27 cellular contexts compared by ENCODE assay signal in genomic region chr20:6152777-6153176, GRCh38. TPM values are rescaled to one million over a fixed set of nuclear protein-coding genes. Genes with fewer than 3 reads are reported as not detected.
A peak's percentile ranks its signal among the peaks of the same experiment; 100 is the strongest.
DNase-seq lines count a peak whose midpoint lies in the region; ATAC-seq, FAIRE-seq and TF ChIP-seq lines count a peak whose summit lies in the region.
"Had no signal": no experiment of that assay in that cellular context is flagged by ENCODE, and none has a peak within 500 bp of the region (broad histone marks: within the 10 kb centered on the region; RNA-seq: fewer than 3 reads in every experiment).

No MANE protein-coding gene starts in this region.

- no peak overlapping the region for H4K8ac ChIP-seq in mesendoderm (ENCODE audit: low read depth, low read length)

- BruUV-seq in GM12878 (replicated peaks; lab: Mats Ljungman, UMichigan): no TSS peak

- no peak overlapping the region for H2AK5ac ChIP-seq in mesendoderm (ENCODE audit: low read length)

- TF ChIP-seq POLR2A in GM12878 (IDR thresholded peaks at IDR 0.05; ENCODE audit: low read depth, low read length) (no peak), esophagus muscularis mucosa (IDR thresholded peaks at IDR 0.05; ENCODE audit: low read depth) (no peak)

- no peak overlapping the region for H2AFZ ChIP-seq in GM12878 (ENCODE audit: control insufficient read depth, low read depth, low read length)
- H2AFZ ChIP-seq: GM23338 had no signal

- H3K36me3 ChIP-seq in GM12878 (ENCODE audit: control insufficient read depth in 2 of 2, insufficient read depth in 2 of 2, low read length in 1 of 2) (no peaks in the 10 kb centered on the region), esophagus muscularis mucosa (no peaks in the 10 kb centered on the region), mesendoderm (ENCODE audit: control insufficient read depth, insufficient read depth, low read length) (no peaks in the 10 kb centered on the region)
- H3K36me3 ChIP-seq: BE2C; BLaER1 treated with 17β-estradiol and CSF1 and Interleukin-3, amounts not matched to agents 10 nM and 100 nM had no signal

- RAD21 ChIA-PET in GM12878 (lab: Charles Lee; ENCODE audit: unreplicated experiment): no interaction called here

- H3K79me2 ChIP-seq in GM12878 (ENCODE audit: control insufficient read depth, insufficient read depth, low read length) (no peaks in the 10 kb centered on the region), mesendoderm (ENCODE audit: control insufficient read depth, insufficient read depth, low read length) (no peaks in the 10 kb centered on the region)

- SMC1A ChIA-PET in GM12878 (lab: Charles Lee; ENCODE audit: uncharacterized antibody, unreplicated experiment): no interaction called here

- no peak overlapping the region for H2BK15ac ChIP-seq in mesendoderm (replicated peaks; ENCODE audit: low read depth)

- POLR2A ChIA-PET in GM12878 (lab: Charles Lee): no interaction called here
- POLR2A ChIA-PET in HEK293T (lab: Yijun Ruan, JAX): no interaction called here

- no peak for FAIRE-seq in GM12878 (lab: Jason Lieb, UNC)
- FAIRE-seq: A549, D721Med, GM12891, GM18507 had no signal

- no peak overlapping the region for H3K4ac ChIP-seq in mesendoderm (ENCODE audit: low read depth, low read length)

- H3K4me3 ChIP-seq in GM12878: no peak overlapping the region
- no peak overlapping the region for H3K4me3 ChIP-seq in esophagus muscularis mucosa
- H3K4me3 ChIP-seq in mesendoderm (ENCODE audit: low read length): no peak overlapping the region
- H3K4me3 ChIP-seq: A549; BLaER1 treated with 17β-estradiol and CSF1 and Interleukin-3, amounts not matched to agents 10 nM and 100 nM; GM23338 had no signal

- H2BK5ac ChIP-seq in mesendoderm (ENCODE audit: low read length): no peak overlapping the region

- intact Hi-C loops in GM12878 (cut with micrococcal nuclease; ENCODE audit: unreplicated experiment) (no loop called here), esophagus muscularis mucosa (cut with DNase I) (no loop called here)

- TF ChIP-seq EP300 in GM12878 (IDR thresholded peaks at IDR 0.05; ENCODE audit: borderline replicate concordance in 1 of 2, control insufficient read depth in 1 of 2, low read depth in 2 of 2, low read length in 2 of 2): no peak
- no peak for TF ChIP-seq EP300 in esophagus muscularis mucosa (IDR thresholded peaks at IDR 0.05)

- no peak overlapping the region for H3K56ac ChIP-seq in mesendoderm (ENCODE audit: low read length)

- H3K27ac ChIP-seq in GM12878 (ENCODE audit: control insufficient read depth, insufficient read depth) (no peak overlapping the region), esophagus muscularis mucosa (replicated peaks in 1 of 4) (no peak overlapping the region), mesendoderm (ENCODE audit: low read depth, low read length) (no peak overlapping the region)
- H3K27ac ChIP-seq: A549; BLaER1 treated with 17β-estradiol and CSF1 and Interleukin-3, amounts not matched to agents 10 nM and 100 nM had no signal

- no peak for TF ChIP-seq RAD21 in GM12878 (IDR thresholded peaks at IDR 0.05; ENCODE audit: insufficient read depth, low read depth, low read length)

- DNase-seq in GM12878 (ENCODE audit: low read depth, low spot score) (no peak), esophagus muscularis mucosa (ENCODE audit: extremely low spot score) (peak; percentile 57), mesendoderm (peak; percentile 48), NCI-H526 (lab: John Stamatoyannopoulos, UW) (no peak), NCI-H69 (lab: John Stamatoyannopoulos, UW) (no peak), NCI-H226 (no peak), HEK293T (ENCODE audit: extremely low spot score) (no peak)
- DNase-seq: 8988T; ACHN; AML-193; BE2C; CD4-positive, alpha-beta T cell; CD8-positive, alpha-beta memory T cell; DMS 273 treated with DMSO at 0.1 percent for 48 hours; DMS79; EL; GDM1; H9; HFFc6 had no signal

- no peak overlapping the region for H3K23ac ChIP-seq in mesendoderm (ENCODE audit: low read length)

- H3K9me3 ChIP-seq in GM12878 (replicated peaks; ENCODE audit: control insufficient read depth, insufficient read depth, low read length) (no peaks in the 10 kb centered on the region; the same call in 2 of the 3 replicates), esophagus muscularis mucosa (peaks cover 0 to 22% (median 8%) of the 10 kb centered on the region in 4 donors)
- H3K9me3 ChIP-seq: BE2C had no signal

- in situ Hi-C loops in GM12878 (cut with MboI): no loop called here

- H3K27me3 ChIP-seq in GM12878 (replicated peaks in 1 of 2; ENCODE audit: control insufficient read depth in 2 of 2, insufficient read depth in 2 of 2, low read length in 1 of 2) (no peaks in the 10 kb centered on the region), esophagus muscularis mucosa (peaks cover 0 to 2% (median 0%) of the 10 kb centered on the region in 4 donors), mesendoderm (ENCODE audit: insufficient read depth, low read length, poor library complexity) (no peaks in the 10 kb centered on the region)
- H3K27me3 ChIP-seq: BE2C; BLaER1 treated with 17β-estradiol and CSF1 and Interleukin-3, amounts not matched to agents 10 nM and 100 nM had no signal

- H2BK120ac ChIP-seq in mesendoderm (ENCODE audit: low read depth, low read length): no peak overlapping the region

- CTCF ChIA-PET in GM12878 (lab: Yijun Ruan, JAX): interaction anchor here (0.6 kb wide), 1 partner anchor 19 kb away, joined by 3 read pairs; no protein-coding TSS in a partner anchor
- CTCF ChIA-PET in HEK293T (lab: Yijun Ruan, JAX): no interaction called here

- TF ChIP-seq CTCF in GM12878 (IDR thresholded peaks at IDR 0.05 in 2 of 3, conservative IDR thresholded peaks at IDR 0.05 in 1 of 3; ENCODE audit: control insufficient read depth in 2 of 3, extremely low read depth in 1 of 3, insufficient read depth in 1 of 3, low read depth in 3 of 3, low read length in 3 of 3) (no peak), esophagus muscularis mucosa (IDR thresholded peaks at IDR 0.05) (no peak)

- no peaks in the 10 kb centered on the region for H4K20me1 ChIP-seq in GM12878 (ENCODE audit: control insufficient read depth, insufficient read depth)
- H4K20me1 ChIP-seq: BLaER1 treated with 17β-estradiol and CSF1 and Interleukin-3, amounts not matched to agents 10 nM and 100 nM had no signal

- H3K9ac ChIP-seq in GM12878 (ENCODE audit: control insufficient read depth, insufficient read depth, low read length) (no peak overlapping the region), mesendoderm (ENCODE audit: low read length) (no peak overlapping the region)
- H3K9ac ChIP-seq: BLaER1 treated with 17β-estradiol and CSF1 and Interleukin-3, amounts not matched to agents 10 nM and 100 nM had no signal

- 22% methylated on average over 2 of the region's 2 CpGs for WGBS in GM12878 (ENCODE audit: insufficient coverage, insufficient replicate concordance, low lambda C conversion rate, missing lambda C conversion rate)
- 66% methylated on average over 2 of the region's 2 CpGs for WGBS in esophagus muscularis mucosa
- no CpG with 5 or more reads among the region's 2 CpGs for WGBS in mesendoderm (ENCODE audit: extremely low coverage, insufficient coverage, low lambda C conversion rate)

- no peaks in the 10 kb centered on the region for H3K79me1 ChIP-seq in mesendoderm (ENCODE audit: low read length)

- ATAC-seq in GM12878: peak; percentile 47
- ATAC-seq: A549, GM23338, HCT116 had no signal

- no peak overlapping the region for H3K4me2 ChIP-seq in GM12878 (ENCODE audit: control insufficient read depth, insufficient read depth)
- H3K4me2 ChIP-seq in mesendoderm (ENCODE audit: low read length): no peak overlapping the region
- H3K4me2 ChIP-seq: A549; BLaER1 treated with 17β-estradiol and CSF1 and Interleukin-3, amounts not matched to agents 10 nM and 100 nM; GM23338 had no signal

- no peaks in the 10 kb centered on the region for H3K4me1 ChIP-seq in GM12878 (ENCODE audit: control insufficient read depth, insufficient read depth, low read length)
- no peaks in the 10 kb centered on the region for H3K4me1 ChIP-seq in esophagus muscularis mucosa
- no peaks in the 10 kb centered on the region for H3K4me1 ChIP-seq in mesendoderm (ENCODE audit: control insufficient read depth, low read depth, low read length)
- H3K4me1 ChIP-seq: A549; BE2C; BLaER1 treated with 17β-estradiol and CSF1 and Interleukin-3, amounts not matched to agents 10 nM and 100 nM had no signal

- no peak overlapping the region for H4K5ac ChIP-seq in mesendoderm (ENCODE audit: low read length)

- no peak overlapping the region for H3K18ac ChIP-seq in mesendoderm (ENCODE audit: low read length)

TF ChIP-seq in GM12878, 131 proteins besides CTCF, POLR2A, EP300 and RAD21 (continues in another document):
- TF ChIP-seq NFXL1 (IDR thresholded peaks at IDR 0.05; ENCODE audit: borderline replicate concordance): no peak

TF ChIP-seq in HEK293T, 16 proteins besides CTCF, POLR2A, EP300 and RAD21 (continues in another document):
- TF ChIP-seq BHLHE40 (IDR thresholded peaks at IDR 0.05; ENCODE audit: borderline replicate concordance) (no peak), L3MBTL2 (conservative IDR thresholded peaks at IDR 0.05) (no peak), SUZ12 (IDR thresholded peaks at IDR 0.05) (no peak), NFRKB (IDR thresholded peaks at IDR 0.05) (no peak), FOXA1 (IDR thresholded peaks at IDR 0.05) (no peak), LEF1 (IDR thresholded peaks at IDR 0.05; ENCODE audit: borderline replicate concordance) (no peak), CTBP1 (IDR thresholded peaks at IDR 0.05; ENCODE audit: borderline replicate concordance) (no peak), FOXK2 (IDR thresholded peaks at IDR 0.05) (no peak)

RNA-seq across cellular contexts. Expression of gene FERMT1, which starts 29.9 kb away (rescaled TPM):
- total RNA-seq in GM12878 (2013; cell fraction: nucleolus; rRNA removed): 1.0 and 2.1 TPM in 2 replicates
- total RNA-seq in GM12878 (2014; rRNA removed) (0.62 and 0.82 TPM in 2 replicates), GM12878 (2014; rRNA removed; fragmentation: Illumina TruSeq; extraction: Trizol) (0.46 and 0.58 TPM in 2 replicates), GM12878 (2021) (0.66 and 0.74 TPM in 2 replicates), esophagus muscularis mucosa (under 1 TPM; 0.32 to 0.42 (median 0.34) TPM)
- not detected for polyA plus RNA-seq in GM12878 (2011; ENCODE audit: low read depth)
- polyA plus RNA-seq in GM12878 (2011; rRNA removed) (2.0 and 3.1 TPM in 2 replicates), GM12878 (2014; fragmentation: Illumina TruSeq; extraction: Trizol) (0.46 and 0.72 TPM in 2 replicates), GM12878 (2014; fragmentation: Nextera tagmentation; extraction: Ambion mirVana) (under 1 TPM; 0.08 to 0.26 TPM), GM12878 (2014; rRNA removed) (0.32 and 1.5 TPM in 2 replicates), GM12878 (2016; fragmentation: Nextera tagmentation; extraction: Ambion mirVana) (under 1 TPM; 0.04 to 0.29 TPM)
- 2.4 TPM in 2 replicates for polyA plus RNA-seq in GM12878 (2011; cell fraction: cytosol; rRNA removed)
- 2.0 TPM in 2 replicates for polyA plus RNA-seq in GM12878 (2011; cell fraction: nucleus; rRNA removed)
- 0.07 TPM in 1 of 2 replicates, not detected in the other for polyA plus RNA-seq in GM12878 (2012)
- 1.2 and 1.6 TPM in 2 replicates for polyA minus RNA-seq in GM12878 (2011; rRNA and poly(A)+ RNA removed)
- polyA minus RNA-seq in GM12878 (2011; cell fraction: cytosol; rRNA and poly(A)+ RNA removed): 1.5 and 2.3 TPM in 2 replicates
- polyA minus RNA-seq in GM12878 (2011; cell fraction: nucleus; rRNA and poly(A)+ RNA removed): 0.85 and 0.96 TPM in 2 replicates
- 11.5 TPM for polyA plus RNA-seq in mesendoderm (2013, experiment 1 of 2)
- polyA plus RNA-seq in mesendoderm (2013, experiment 2 of 2): 9.7 TPM
- total RNA-seq: CD4-positive, alpha-beta T cell had no signal
- polyA plus RNA-seq: CD14-positive monocyte; CD8-positive, alpha-beta memory T cell had no signal

Comparison
In these comparisons a context has a peak if more than half of its experiments do, and no peak if none do; other contexts are left out.
1. DNase-seq: peak in esophagus muscularis mucosa (single experiment) and mesendoderm (single experiment); none in GM12878 (single experiment), NCI-H526 (0 of 2), NCI-H69 (single experiment), NCI-H226 (single experiment) and HEK293T (single experiment).